In genomic region chr1:206909883-206910318, GRCh38 we compare ENCODE assay signal across 1 cellular context.
TF ChIP-seq lines count a peak whose summit lies in the region.

No MANE protein-coding gene starts in this region.

TF ChIP-seq in GM23338, 12 proteins besides CTCF, POLR2A, EP300 and RAD21 (continued from another document):
- TF ChIP-seq ZNF462 (CRISPR knock-in tag; IDR thresholded peaks at IDR 0.05) (no peak), EZH2 (IDR thresholded peaks at IDR 0.05; ENCODE audit: low read depth, unreplicated experiment) (no peak), CREB1 (CRISPR knock-in tag; IDR thresholded peaks at IDR 0.05; ENCODE audit: low read depth) (no peak), NANOG (IDR thresholded peaks at IDR 0.05; ENCODE audit: borderline replicate concordance) (no peak), ETS1 (IDR thresholded peaks at IDR 0.05) (no peak), POLR2AphosphoS5 (IDR thresholded peaks at IDR 0.05; ENCODE audit: low read depth) (no peak), JUNB (IDR thresholded peaks at IDR 0.05; ENCODE audit: unreplicated experiment) (no peak), EZH2phosphoT487 (IDR thresholded peaks at IDR 0.05; ENCODE audit: unreplicated experiment) (no peak), ZNF114 (CRISPR knock-in tag; IDR thresholded peaks at IDR 0.05) (no peak)
